Comparison of ENCODE assay signal across 1 cellular context in genomic region chr1:16174886-16175598, GRCh38.
TF ChIP-seq lines count a peak whose summit lies in the region.

No MANE protein-coding gene starts in this region.

TF ChIP-seq in GM23338, 12 proteins besides CTCF, POLR2A, EP300 and RAD21 (continued from another document):
- TF ChIP-seq ZNF462 (CRISPR knock-in tag; IDR thresholded peaks at IDR 0.05) (no peak), EZH2phosphoT487 (IDR thresholded peaks at IDR 0.05; ENCODE audit: unreplicated experiment) (no peak), CREB1 (CRISPR knock-in tag; IDR thresholded peaks at IDR 0.05; ENCODE audit: low read depth) (no peak), EZH2 (IDR thresholded peaks at IDR 0.05; ENCODE audit: low read depth, unreplicated experiment) (no peak), ZNF331 (CRISPR knock-in tag; IDR thresholded peaks at IDR 0.05; ENCODE audit: low read depth) (no peak), ZNF114 (CRISPR knock-in tag; IDR thresholded peaks at IDR 0.05) (no peak), STAT1 (IDR thresholded peaks at IDR 0.05; ENCODE audit: unreplicated experiment) (no peak), NANOG (IDR thresholded peaks at IDR 0.05; ENCODE audit: borderline replicate concordance) (no peak)
